ENCODE assay signal across 24 cellular contexts in the genomic region with DNA sequence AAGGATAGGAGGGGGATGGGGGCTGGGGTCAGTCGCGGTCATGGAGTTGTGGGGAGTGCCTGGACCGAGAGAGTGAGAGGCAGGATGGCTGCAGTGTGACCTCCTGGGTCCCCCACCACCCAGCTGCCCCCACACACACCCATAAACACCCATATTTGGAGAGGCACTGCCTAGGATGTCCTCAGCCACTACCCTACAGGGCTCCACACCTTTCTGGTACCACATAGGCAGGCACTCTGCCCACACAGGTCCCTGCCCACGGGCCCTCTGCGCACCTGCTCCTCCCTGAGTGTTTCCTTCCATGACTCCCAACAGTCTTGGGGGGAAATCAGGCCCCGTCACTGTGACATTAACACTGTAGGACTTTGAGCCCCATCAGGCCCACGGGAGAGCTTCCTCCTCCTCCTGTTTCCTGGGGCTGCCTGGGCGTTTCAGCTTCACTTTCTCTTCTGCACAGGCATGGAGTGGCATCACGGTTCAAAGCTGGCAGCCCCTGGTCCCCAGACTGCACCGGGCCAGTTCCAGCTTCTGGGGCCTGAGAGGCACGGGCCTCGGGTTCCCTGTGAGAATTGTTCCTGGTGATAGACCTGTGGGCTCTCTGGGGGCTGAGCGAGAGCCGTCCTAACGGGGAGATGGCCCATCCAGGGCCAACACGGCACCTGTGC.
"Had no signal": no experiment of that assay in that cellular context is flagged by ENCODE, and none has a peak within 500 bp of the region (broad histone marks: within the 10 kb centered on the region; RNA-seq: fewer than 3 reads in every experiment).

No MANE protein-coding gene starts in this region.

- ATAC-seq: activated CD4-positive, alpha-beta T cell treated with anti-CD3 and anti-CD28 coated beads for 36 hours; activated T-helper 17 cell treated with anti-CD3 and anti-CD28 coated beads, Interleukin-2, amount 50 U/mL, for 72 hours; sciatic nerve; stimulated activated naive B cell treated with anti-CD40 and anti-IgM and Interleukin-4, amounts not matched to agents 10 μg/mL and 1 μg/mL and 100 μg/mL, for 72 hours; WTC11 had no signal

- H3K4me3 Mint-ChIP-seq: activated CD4-positive, alpha-beta T cell treated with anti-CD3 and anti-CD28 coated beads for 36 hours; activated naive CD8-positive, alpha-beta T cell treated with anti-CD3 and anti-CD28 coated beads, Interleukin-2, amount 10 ng/mL, durations not matched to agents 7 days and 5 days; activated T-cell treated with anti-CD3 and anti-CD28 coated beads, Interleukin-2, amount 50 U/mL, for 24 hours; activated T-helper 17 cell treated with anti-CD3 and anti-CD28 coated beads, Interleukin-2, amount 50 U/mL, for 72 hours; nephron; stimulated activated naive B cell treated with anti-CD40 and anti-IgM and Interleukin-4, amounts not matched to agents 10 μg/mL and 1 μg/mL and 100 μg/mL, for 72 hours; WTC11 had no signal

- H3K36me3 Mint-ChIP-seq: activated naive CD8-positive, alpha-beta T cell treated with anti-CD3 and anti-CD28 coated beads, Interleukin-2, amount 10 ng/mL, durations not matched to agents 7 days and 5 days; stimulated activated naive B cell treated with anti-CD40 and anti-IgM and Interleukin-4, amounts not matched to agents 10 μg/mL and 1 μg/mL and 100 μg/mL, for 72 hours; WTC11 had no signal

- H3K4me1 Mint-ChIP-seq: activated naive CD8-positive, alpha-beta T cell treated with anti-CD3 and anti-CD28 coated beads, Interleukin-2, amount 10 ng/mL, durations not matched to agents 7 days and 5 days; activated T-helper 17 cell treated with anti-CD3 and anti-CD28 coated beads, Interleukin-2, amount 50 U/mL, for 72 hours; stimulated activated naive B cell treated with anti-CD40 and anti-IgM and Interleukin-4, amounts not matched to agents 10 μg/mL and 1 μg/mL and 100 μg/mL, for 72 hours had no signal

- DNase-seq: activated CD4-positive, alpha-beta T cell treated with anti-CD3 and anti-CD28 coated beads for 36 hours; activated CD4-positive, alpha-beta T cell treated with anti-CD3 and anti-CD28 coated beads, Interleukin-2, amount 50 U/mL, for 4 hours; activated CD8-positive, alpha-beta memory T cell treated with anti-CD3 and anti-CD28 coated beads for 24 hours; activated CD8-positive, alpha-beta memory T cell treated with anti-CD3 and anti-CD28 coated beads, Interleukin-2, amount 50 U/mL, for 4 hours; activated naive CD4-positive, alpha-beta T cell treated with Interleukin-2 at 50 U/mL for 16 hours; activated naive CD8-positive, alpha-beta T cell treated with anti-CD3 and anti-CD28 coated beads, Interleukin-2, amount 10 ng/mL, durations not matched to agents 7 days and 5 days; activated T-cell treated with anti-CD3 and anti-CD28 coated beads, Interleukin-2, amount 50 U/mL, for 24 hours; amniotic stem cell; erythroblast; foreskin fibroblast; kidney glomerular epithelial cell; mesenchymal stem cell; nucleus accumbens; stimulated activated CD4-positive, alpha-beta T cell treated with anti-CD3 and anti-CD28 coated beads, Interleukin-2, amount 100 ng/mL, for 48 hours; stimulated activated CD8-positive, alpha-beta memory T cell treated with anti-CD3 and anti-CD28 coated beads, Interleukin-4, amount 100 ng/mL, for 48 hours; stimulated activated naive B cell treated with anti-CD40 and anti-IgM and Interleukin-4, amounts not matched to agents 10 μg/mL and 1 μg/mL and 100 μg/mL, for 72 hours; T1000 had no signal

- H3K4me1 ChIP-seq: parathyroid adenoma, upper lobe of left lung had no signal

- H3K9me3 Mint-ChIP-seq: activated naive CD8-positive, alpha-beta T cell treated with anti-CD3 and anti-CD28 coated beads, Interleukin-2, amount 10 ng/mL, durations not matched to agents 7 days and 5 days; activated T-cell treated with anti-CD3 and anti-CD28 coated beads, Interleukin-2, amount 50 U/mL, for 24 hours; activated T-helper 17 cell treated with anti-CD3 and anti-CD28 coated beads, Interleukin-2, amount 50 U/mL, for 72 hours; nephron; WTC11 had no signal

- H3K27ac Mint-ChIP-seq: activated CD4-positive, alpha-beta T cell treated with anti-CD3 and anti-CD28 coated beads for 36 hours; activated naive CD8-positive, alpha-beta T cell treated with anti-CD3 and anti-CD28 coated beads, Interleukin-2, amount 10 ng/mL, durations not matched to agents 7 days and 5 days; activated T-cell treated with anti-CD3 and anti-CD28 coated beads, Interleukin-2, amount 50 U/mL, for 24 hours; activated T-helper 17 cell treated with anti-CD3 and anti-CD28 coated beads, Interleukin-2, amount 50 U/mL, for 72 hours; nephron; stimulated activated naive B cell treated with anti-CD40 and anti-IgM and Interleukin-4, amounts not matched to agents 10 μg/mL and 1 μg/mL and 100 μg/mL, for 72 hours; WTC11 had no signal

- H3K36me3 ChIP-seq: upper lobe of left lung had no signal

- H3K4me3 ChIP-seq: smooth muscle cell, upper lobe of left lung had no signal

- H3K27ac ChIP-seq: parathyroid adenoma, upper lobe of left lung had no signal

- H3K9me3 ChIP-seq: upper lobe of left lung had no signal

- H3K27me3 ChIP-seq: upper lobe of left lung had no signal

- H3K27me3 Mint-ChIP-seq: activated CD4-positive, alpha-beta T cell treated with anti-CD3 and anti-CD28 coated beads for 36 hours; activated naive CD8-positive, alpha-beta T cell treated with anti-CD3 and anti-CD28 coated beads, Interleukin-2, amount 10 ng/mL, durations not matched to agents 7 days and 5 days; activated T-cell treated with anti-CD3 and anti-CD28 coated beads, Interleukin-2, amount 50 U/mL, for 24 hours; activated T-helper 17 cell treated with anti-CD3 and anti-CD28 coated beads, Interleukin-2, amount 50 U/mL, for 72 hours had no signal
